In the genomic region with DNA sequence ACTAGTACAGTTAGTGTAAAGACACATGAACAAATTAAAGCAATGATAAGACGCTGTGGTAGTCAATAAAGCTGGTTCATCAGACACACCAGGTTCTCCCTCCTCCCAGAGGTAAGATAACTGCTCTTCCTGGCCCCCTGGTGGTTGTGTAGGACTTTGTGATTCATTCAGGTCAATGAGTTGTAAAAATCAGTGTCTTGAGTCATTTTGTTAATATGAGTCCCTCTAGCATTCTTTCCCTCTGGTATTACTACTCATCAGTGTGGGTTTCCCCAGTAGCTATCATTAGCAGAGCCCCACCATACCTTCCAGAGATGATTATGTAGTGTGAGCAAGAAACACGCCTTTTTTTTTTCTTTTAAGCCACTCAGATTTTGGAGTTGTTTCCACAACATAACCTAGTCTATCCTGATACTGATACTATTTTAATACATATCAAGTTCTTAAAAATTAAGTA, we compare ENCODE assay signal across 8 cellular contexts. TPM values are rescaled to one million over a fixed set of nuclear protein-coding genes. Genes with fewer than 3 reads are reported as not detected.
DNase-seq lines count a peak whose midpoint lies in the region; ATAC-seq, FAIRE-seq and TF ChIP-seq lines count a peak whose summit lies in the region.

No MANE protein-coding gene starts in this region.

- peaks cover 14% of the 10 kb centered on the region for H3K4me1 Mint-ChIP-seq in MCF 10A (ENCODE audit: insufficient read depth, unreplicated experiment)

- POLR2A ChIA-PET in MCF 10A (lab: Yijun Ruan, JAX) = interaction anchor here (0.6 to 4.7 kb wide), 23 partner anchors 17 to 666 kb away, joined by 3 to 36 read pairs (median 4); a partner anchor contains a TSS

- FAIRE-seq in GM12892 (lab: Jason Lieb, UNC) = peak; percentile 85

- H3K27ac ChIP-seq in WERI-Rb-1 = no peak overlapping the region

- peak; percentile 54 for ATAC-seq in HG03108 (IDR thresholded peaks at IDR 0.05; ENCODE audit: unreplicated experiment)
- no peak for ATAC-seq in GM21526 (IDR thresholded peaks at IDR 0.05; ENCODE audit: low FRiP score, unreplicated experiment)

- no peak overlapping the region for H3K27ac Mint-ChIP-seq in MCF 10A (ENCODE audit: low read depth, unreplicated experiment)

- peaks cover 22% of the 10 kb centered on the region for H3K36me3 Mint-ChIP-seq in MCF 10A (ENCODE audit: insufficient read depth, unreplicated experiment)

- H3K27me3 Mint-ChIP-seq in MCF 10A (ENCODE audit: insufficient read depth, unreplicated experiment) = no peaks in the 10 kb centered on the region

- peaks cover 4% of the 10 kb centered on the region for H3K36me3 ChIP-seq in WERI-Rb-1
- no peaks in the 10 kb centered on the region for H3K36me3 ChIP-seq in kidney epithelial cell (ENCODE audit: control insufficient read depth, insufficient read depth, low read length)

- DNase-seq in GM12892 (ENCODE audit: insufficient read length) (peak; percentile 40), NCI-H2227 (lab: John Stamatoyannopoulos, UW; ENCODE audit: unreplicated experiment) (peak; percentile 80), WERI-Rb-1 (peak; percentile 96), MCF 10A (ENCODE audit: unreplicated experiment) (peak; percentile 96), kidney epithelial cell (ENCODE audit: low read depth) (peak; percentile 75)
- peak; percentile 77 to 85 for DNase-seq in stimulated activated CD4-positive, alpha-beta T cell treated with anti-CD3 and anti-CD28 coated beads, Interleukin-2, amount 100 ng/mL, for 24 hours

- no peaks in the 10 kb centered on the region for H3K27me3 ChIP-seq in WERI-Rb-1 (ENCODE audit: insufficient read depth, low read depth, severe bottlenecking)
- H3K27me3 ChIP-seq in kidney epithelial cell (ENCODE audit: control insufficient read depth, insufficient read depth, low read length) = no peaks in the 10 kb centered on the region

- no peak overlapping the region for H3K4me3 Mint-ChIP-seq in MCF 10A (ENCODE audit: unreplicated experiment)

- peak; percentile 96 for TF ChIP-seq CTCF in WERI-Rb-1 (IDR thresholded peaks at IDR 0.05; ENCODE audit: low read depth, low read length)
- peak; percentile 79 for TF ChIP-seq CTCF in MCF 10A (IDR thresholded peaks at IDR 0.05; ENCODE audit: unreplicated experiment)
- peak; percentile 82 for TF ChIP-seq CTCF in kidney epithelial cell (IDR thresholded peaks at IDR 0.05; ENCODE audit: insufficient read depth, low read length, poor library complexity, severe bottlenecking)

- CTCF ChIA-PET in MCF 10A (lab: Yijun Ruan, JAX) = interaction anchor here (0.5 to 3.1 kb wide), 58 partner anchors 8 to 1024 kb away, joined by 3 to 20 read pairs (median 4); a partner anchor contains a TSS

- no peaks in the 10 kb centered on the region for H3K9me3 Mint-ChIP-seq in MCF 10A (ENCODE audit: unreplicated experiment)

- BruUV-seq in MCF 10A (replicated peaks; lab: Mats Ljungman, UMichigan) = no TSS peak

- no peak for TF ChIP-seq POLR2A in GM12892 (IDR thresholded peaks at IDR 0.05; ENCODE audit: low read depth, low read length)

- intact Hi-C loops in MCF 10A (cut with micrococcal nuclease) = loop anchor here (1.0 to 5.0 kb wide), 7 partner anchors 41 to 361 kb away; a partner anchor contains a TSS

- H3K4me3 ChIP-seq in WERI-Rb-1 (ENCODE audit: low read depth, low read length) = no peak overlapping the region
- H3K4me3 ChIP-seq in kidney epithelial cell (ENCODE audit: low read depth, low read length) = no peak overlapping the region

- H3K9me3 ChIP-seq in WERI-Rb-1 (ENCODE audit: severe bottlenecking) = no peaks in the 10 kb centered on the region

RNA-seq across cellular contexts. Expression of a gene that starts 3.6 kb away (rescaled TPM):
- 33.0 TPM for polyA plus RNA-seq in GM12892 (2012; ENCODE audit: missing spikeins)
- total RNA-seq in MCF 10A (2022) (67.4 and 69.4 TPM in 2 replicates), kidney epithelial cell (24.2 and 25.5 TPM in 2 replicates)

RNA-seq across cellular contexts. Expression of a gene that starts 35.6 kb away (rescaled TPM):
- polyA plus RNA-seq in GM12892 (2012; ENCODE audit: missing spikeins) = not detected
- total RNA-seq in MCF 10A (2022) (not detected in 2 replicates), kidney epithelial cell (not detected in 2 replicates)

RNA-seq across cellular contexts. Expression of a gene that starts 46.1 kb away (rescaled TPM):
- 19.4 TPM for polyA plus RNA-seq in GM12892 (2012; ENCODE audit: missing spikeins)
- total RNA-seq in MCF 10A (2022) (40.3 and 42.9 TPM in 2 replicates), kidney epithelial cell (17.5 and 24.3 TPM in 2 replicates)

RNA-seq across cellular contexts. Expression of a gene that starts 52.1 kb away (rescaled TPM):
- 60.1 TPM for polyA plus RNA-seq in GM12892 (2012; ENCODE audit: missing spikeins)
- total RNA-seq in MCF 10A (2022) = 270 TPM in 2 replicates
- total RNA-seq in kidney epithelial cell = 138 and 143 TPM in 2 replicates

RNA-seq across cellular contexts. Expression of a gene that starts 59.5 kb away (rescaled TPM):
- polyA plus RNA-seq in GM12892 (2012; ENCODE audit: missing spikeins) = 0.51 TPM
- total RNA-seq in MCF 10A (2022) = 0.37 and 0.61 TPM in 2 replicates
- 0.21 and 1.3 TPM in 2 replicates for total RNA-seq in kidney epithelial cell

Comparison
In these comparisons a context has a peak if more than half of its experiments do, and no peak if none do; other contexts are left out.
1. DNase-seq: peak in every context shown above with its lines; median percentile 96 in WERI-Rb-1; 96 in MCF 10A; 81 in stimulated activated CD4-positive, alpha-beta T cell treated with anti-CD3 and anti-CD28 coated beads, Interleukin-2, amount 100 ng/mL, for 24 hours; 80 in NCI-H2227; 75 in kidney epithelial cell; 40 in GM12892.